ENCODE assay signal across 26 cellular contexts in genomic region chr2:196449083-196449482, GRCh38.
A peak's percentile ranks its signal among the peaks of the same experiment; 100 is the strongest.
DNase-seq lines count a peak whose midpoint lies in the region; ATAC-seq, FAIRE-seq and TF ChIP-seq lines count a peak whose summit lies in the region.
"Had no signal": no experiment of that assay in that cellular context is flagged by ENCODE, and none has a peak within 500 bp of the region (broad histone marks: within the 10 kb centered on the region; RNA-seq: fewer than 3 reads in every experiment).

No MANE protein-coding gene starts in this region.

- DNase-seq in GM12892 (ENCODE audit: insufficient read length) (no peak), COLO829 (ENCODE audit: low spot score) (no peak), prostate gland (ENCODE audit: low spot score) (no peak)
- DNase-seq: ACHN; activated naive CD4-positive, alpha-beta T cell treated with anti-CD3 and anti-CD28 coated beads, Interleukin-2, amount 50 U/mL, for 16 hours; BE2C; body of pancreas; CD8-positive, alpha-beta T cell; DMS153; effector memory CD8-positive, alpha-beta T cell; erythroblast; immature natural killer cell; left cardiac atrium; NCI-H1048; NCI-H1694; NCI-H446 treated with DMSO at 0.1 percent for 48 hours; stimulated activated CD4-positive, alpha-beta T cell treated with anti-CD3 and anti-CD28 coated beads, Interleukin-4, amount 100 ng/mL, for 24 hours; transverse colon had no signal

- no peaks in the 10 kb centered on the region for H3K4me1 ChIP-seq in prostate gland (replicated peaks)
- H3K4me1 ChIP-seq: BE2C, body of pancreas had no signal

- peak; percentile 51 for ATAC-seq in GM19372 (IDR thresholded peaks at IDR 0.05; ENCODE audit: low read depth, unreplicated experiment)
- peak; percentile 74 for ATAC-seq in HG02884 (IDR thresholded peaks at IDR 0.05; ENCODE audit: unreplicated experiment)
- ATAC-seq in HG03521 (IDR thresholded peaks at IDR 0.05; ENCODE audit: unreplicated experiment), result peak; percentile 41
- ATAC-seq in GM19324 (IDR thresholded peaks at IDR 0.05; ENCODE audit: low FRiP score, unreplicated experiment), result no peak
- ATAC-seq in HG03025 (IDR thresholded peaks at IDR 0.05; ENCODE audit: low FRiP score, unreplicated experiment), result no peak
- ATAC-seq: body of pancreas; CD8-positive, alpha-beta T cell; effector memory CD8-positive, alpha-beta T cell; left cardiac atrium; natural killer cell treated with Interleukin-12 subunit alpha and Interleukin-12 subunit beta and Interleukin-15 and Interleukin-18, amount 100 ng/mL, for 72 hours had no signal

- no peak for TF ChIP-seq CTCF in prostate gland (IDR thresholded peaks at IDR 0.05)

- 93% methylated on average over 1 of the region's 1 CpG for WGBS in prostate gland

- H3K27me3 ChIP-seq in prostate gland (replicated peaks; ENCODE audit: insufficient read depth), result no peaks in the 10 kb centered on the region
- H3K27me3 ChIP-seq: BE2C, body of pancreas, transverse colon had no signal

- no peak for TF ChIP-seq POLR2A in GM12892 (IDR thresholded peaks at IDR 0.05; ENCODE audit: low read depth, low read length)
- TF ChIP-seq POLR2A in prostate gland (IDR thresholded peaks at IDR 0.05), result no peak

- intact Hi-C loops in prostate gland (cut with DNase I), result no loop called here

- peak; percentile 30 for FAIRE-seq in GM12892 (lab: Jason Lieb, UNC)
- FAIRE-seq: GM18507 had no signal

- H3K4me3 ChIP-seq in prostate gland, result no peak overlapping the region
- H3K4me3 ChIP-seq: body of pancreas, lung, transverse colon had no signal

- H3K9me3 ChIP-seq in prostate gland, result no peaks in the 10 kb centered on the region
- H3K9me3 ChIP-seq: BE2C, body of pancreas, transverse colon had no signal

- no peaks in the 10 kb centered on the region for H3K36me3 ChIP-seq in prostate gland
- H3K36me3 ChIP-seq: BE2C, transverse colon had no signal

- no peak overlapping the region for H3K27ac ChIP-seq in prostate gland
- H3K27ac ChIP-seq: body of pancreas, transverse colon had no signal

Comparison
In these comparisons a context has a peak if more than half of its experiments do, and no peak if none do; other contexts are left out.
1. ATAC-seq: peak in GM19372 (single experiment), HG02884 (single experiment) and HG03521 (single experiment); none in GM19324 (single experiment) and HG03025 (single experiment).